20 cellular contexts compared by ENCODE assay signal in genomic region chr15:88586401-88587162, GRCh38. TPM values are rescaled to one million over a fixed set of nuclear protein-coding genes. Genes with fewer than 3 reads are reported as not detected.
A peak's percentile ranks its signal among the peaks of the same experiment; 100 is the strongest.
DNase-seq lines count a peak whose midpoint lies in the region; ATAC-seq, FAIRE-seq and TF ChIP-seq lines count a peak whose summit lies in the region.
"Had no signal": no experiment of that assay in that cellular context is flagged by ENCODE, and none has a peak within 500 bp of the region (broad histone marks: within the 10 kb centered on the region; RNA-seq: fewer than 3 reads in every experiment).

No MANE protein-coding gene starts in this region.

- H3K4me2 ChIP-seq in astrocyte (ENCODE audit: low read length), result no peak overlapping the region

- peaks cover 3% of the 10 kb centered on the region for H3K4me1 Mint-ChIP-seq in astrocyte (ENCODE audit: low read depth, unreplicated experiment)

- no peaks in the 10 kb centered on the region for H3K27me3 Mint-ChIP-seq in astrocyte (ENCODE audit: low read depth, unreplicated experiment)

- H3K4me3 ChIP-seq in astrocyte (ENCODE audit: insufficient read depth, low read depth, low read length), result no peak overlapping the region
- H3K4me3 ChIP-seq: HAP-1 had no signal

- H3K9ac ChIP-seq in astrocyte (ENCODE audit: low read length), result no peak overlapping the region

- no peaks in the 10 kb centered on the region for H3K36me3 Mint-ChIP-seq in astrocyte (ENCODE audit: low read depth, unreplicated experiment)

- no peak overlapping the region for H2AFZ ChIP-seq in astrocyte (ENCODE audit: low read depth, low read length)

- H3K4me1 ChIP-seq in astrocyte (ENCODE audit: insufficient read depth, low read length), result no peaks in the 10 kb centered on the region
- H3K4me1 ChIP-seq: HAP-1 had no signal

- H4K20me1 ChIP-seq in astrocyte (ENCODE audit: insufficient read depth, low read length), result no peaks in the 10 kb centered on the region

- no peak overlapping the region for H3K27ac Mint-ChIP-seq in astrocyte (ENCODE audit: unreplicated experiment)
- H3K27ac Mint-ChIP-seq: dendritic cell treated with granulocyte-macrophage colony-stimulating factor and Interleukin-4, amounts not matched to agents 40 ng/mL and 50 ng/mL, for 4 days; T-helper 17 cell had no signal

- no peaks in the 10 kb centered on the region for H3K9me3 Mint-ChIP-seq in astrocyte (ENCODE audit: unreplicated experiment)
- H3K9me3 Mint-ChIP-seq: dendritic cell treated with granulocyte-macrophage colony-stimulating factor and Interleukin-4, amounts not matched to agents 40 ng/mL and 50 ng/mL, for 4 days had no signal

- TF ChIP-seq CTCF in astrocyte (IDR thresholded peaks at IDR 0.05; ENCODE audit: insufficient read depth, low read depth, low read length), result no peak

- peak; percentile 23 for FAIRE-seq in astrocyte (lab: Jason Lieb, UNC)
- FAIRE-seq: islet of Langerhans had no signal

- H3K36me3 ChIP-seq in astrocyte (ENCODE audit: insufficient read depth, low read length), result no peaks in the 10 kb centered on the region
- H3K36me3 ChIP-seq: HAP-1 had no signal

- no peak for ATAC-seq in GM21423 (IDR thresholded peaks at IDR 0.05; ENCODE audit: unreplicated experiment)
- ATAC-seq: esophagus mucosa, Right ventricle myocardium inferior, T-helper 17 cell had no signal

- no peaks in the 10 kb centered on the region for H3K79me2 ChIP-seq in astrocyte (ENCODE audit: insufficient read depth, low read length)

- H3K9me3 ChIP-seq in astrocyte (ENCODE audit: insufficient read depth, low read depth, low read length), result no peaks in the 10 kb centered on the region
- H3K9me3 ChIP-seq: HAP-1 had no signal

- DNase-seq in EH (ENCODE audit: low read depth), result peak; percentile 51
- peak; percentile 32 for DNase-seq in NCI-H2227 (lab: John Stamatoyannopoulos, UW; ENCODE audit: unreplicated experiment)
- DNase-seq in astrocyte (ENCODE audit: low read depth), result peak; percentile 34
- DNase-seq in kidney glomerular epithelial cell (lab: John Stamatoyannopoulos, UW), result peak; percentile 53
- DNase-seq in effector CD4-positive, alpha-beta T cell, result no peak
- no peak for DNase-seq in KG1 (lab: John Stamatoyannopoulos, UW)
- DNase-seq in CD1c-positive myeloid dendritic cell (ENCODE audit: extremely low spot score), result no peak
- DNase-seq: amniotic stem cell; head of caudate nucleus; midbrain; NCI-H2081; NCI-H82; stimulated activated CD4-positive, alpha-beta T cell treated with anti-CD3 and anti-CD28 coated beads, Interleukin-15, amount 100 ng/mL, for 24 hours; T-helper 17 cell had no signal

- H3K4me3 Mint-ChIP-seq in astrocyte (ENCODE audit: unreplicated experiment), result no peak overlapping the region
- H3K4me3 Mint-ChIP-seq: dendritic cell treated with granulocyte-macrophage colony-stimulating factor and Interleukin-4, amounts not matched to agents 40 ng/mL and 50 ng/mL, for 4 days; T-helper 17 cell had no signal

- no peak overlapping the region for H3K27ac ChIP-seq in astrocyte (ENCODE audit: low read depth, low read length)

- H3K27me3 ChIP-seq in astrocyte (ENCODE audit: insufficient read depth, low read length), result no peaks in the 10 kb centered on the region

RNA-seq across cellular contexts. Expression of gene AEN, which starts 34.6 kb away (rescaled TPM):
- total RNA-seq in astrocyte, result 75.9 and 90.6 TPM in 2 replicates

RNA-seq across cellular contexts. Expression of gene DET1, which starts 40.1 kb away (rescaled TPM):
- total RNA-seq in astrocyte, result 3.7 and 4.8 TPM in 2 replicates

RNA-seq across cellular contexts. Expression of gene ISG20, which starts 52.2 kb away (rescaled TPM):
- 15.9 and 18.6 TPM in 2 replicates for total RNA-seq in astrocyte

Comparison
In these comparisons a context has a peak if more than half of its experiments do, and no peak if none do; other contexts are left out.
1. DNase-seq: peak in EH (single experiment), NCI-H2227 (single experiment), astrocyte (single experiment) and kidney glomerular epithelial cell (single experiment); none in effector CD4-positive, alpha-beta T cell (single experiment), KG1 (single experiment) and CD1c-positive myeloid dendritic cell (single experiment).